ENCODE assay signal across 10 cellular contexts in the genomic region with DNA sequence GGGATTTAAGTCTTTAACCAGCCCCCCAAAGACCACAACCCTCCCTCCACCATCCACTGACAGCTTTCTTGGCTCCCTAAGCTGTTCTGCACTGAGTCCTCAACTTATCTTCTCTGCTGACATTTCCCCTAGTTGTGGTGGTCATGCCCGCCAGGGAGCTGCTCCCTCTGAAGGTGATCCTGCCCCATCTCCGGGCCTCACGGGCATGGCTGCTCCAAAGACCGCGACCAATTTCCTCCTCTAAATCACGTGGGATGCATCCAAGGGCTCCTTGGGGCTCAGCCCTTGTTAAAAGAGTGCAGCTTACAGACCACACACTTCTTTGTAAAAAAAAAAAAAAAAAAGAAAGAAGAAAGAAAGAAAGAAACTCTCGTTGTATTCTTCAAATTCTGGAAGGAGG. TPM values are rescaled to one million over a fixed set of nuclear protein-coding genes. Genes with fewer than 3 reads are reported as not detected.
DNase-seq lines count a peak whose midpoint lies in the region; ATAC-seq and TF ChIP-seq lines count a peak whose summit lies in the region.
"Had no signal": no experiment of that assay in that cellular context is flagged by ENCODE, and none has a peak within 500 bp of the region (broad histone marks: within the 10 kb centered on the region; RNA-seq: fewer than 3 reads in every experiment).

No MANE protein-coding gene starts in this region.

- POLR2A ChIA-PET in Caco-2 (lab: Charles Lee) = interaction anchor here (0.7 to 0.8 kb wide), 2 partner anchors 27 to 76 kb away, joined by 3 read pairs; a partner anchor contains a TSS

- H3K4me1 Mint-ChIP-seq in Caco-2 (ENCODE audit: low read depth, unreplicated experiment) (peaks cover 65% of the 10 kb centered on the region), T-helper 17 cell (peaks cover 48% of the 10 kb centered on the region), chondrocyte (ENCODE audit: low read depth) (peaks cover 19% of the 10 kb centered on the region)

- H3K9ac ChIP-seq in skeletal muscle satellite cell (ENCODE audit: low read depth, low read length) = peak overlapping the region; percentile 85

- H3K36me3 Mint-ChIP-seq in Caco-2 (ENCODE audit: insufficient read depth, unreplicated experiment) (peaks cover 10% of the 10 kb centered on the region), T-helper 17 cell (ENCODE audit: low read depth) (no peaks in the 10 kb centered on the region), chondrocyte (ENCODE audit: low read depth) (no peaks in the 10 kb centered on the region)

- H3K36me3 ChIP-seq in Caco-2 (ENCODE audit: control insufficient read depth, insufficient read depth, low read length) = no peaks in the 10 kb centered on the region
- H3K36me3 ChIP-seq in left ventricle myocardium inferior = no peaks in the 10 kb centered on the region
- no peaks in the 10 kb centered on the region for H3K36me3 ChIP-seq in skeletal muscle satellite cell (ENCODE audit: insufficient read depth, low read length)

- DNase-seq in Caco-2 (no peak), T-helper 17 cell (no peak), left ventricle myocardium inferior (no peak), DMS53 (lab: John Stamatoyannopoulos, UW) (no peak), chondrocyte (ENCODE audit: low spot score) (no peak), hippocampal formation (lab: John Stamatoyannopoulos, UW) (no peak)
- DNase-seq: activated CD8-positive, alpha-beta memory T cell treated with anti-CD3 and anti-CD28 coated beads for 24 hours; NCI-H187 treated with DMSO at 0.1 percent for 48 hours had no signal

- no peak for TF ChIP-seq CTCF in Caco-2 (IDR thresholded peaks at IDR 0.05; ENCODE audit: insufficient read depth in 1 of 2, low read depth in 1 of 2, low read length in 1 of 2, severe bottlenecking in 1 of 2, unreplicated experiment in 1 of 2)
- no peak for TF ChIP-seq CTCF in left ventricle myocardium inferior (IDR thresholded peaks at IDR 0.05; ENCODE audit: borderline replicate concordance)
- no peak for TF ChIP-seq CTCF in chondrocyte (IDR thresholded peaks at IDR 0.05)

- H3K27ac Mint-ChIP-seq in Caco-2 (ENCODE audit: unreplicated experiment) = peak overlapping the region; percentile 84
- H3K27ac Mint-ChIP-seq in T-helper 17 cell = no peak overlapping the region
- no peak overlapping the region for H3K27ac Mint-ChIP-seq in chondrocyte (ENCODE audit: unreplicated experiment)

- BruUV-seq in Caco-2 (replicated peaks; lab: Mats Ljungman, UMichigan) = no TSS peak

- H3K27me3 Mint-ChIP-seq in Caco-2 (ENCODE audit: insufficient read depth, unreplicated experiment) = no peaks in the 10 kb centered on the region
- no peaks in the 10 kb centered on the region for H3K27me3 Mint-ChIP-seq in T-helper 17 cell
- no peaks in the 10 kb centered on the region for H3K27me3 Mint-ChIP-seq in chondrocyte (ENCODE audit: low read depth)

- H3K27me3 ChIP-seq in Caco-2 (replicated peaks; ENCODE audit: control insufficient read depth, insufficient read depth, low read length) (no peaks in the 10 kb centered on the region), left ventricle myocardium inferior (ENCODE audit: low read depth) (no peaks in the 10 kb centered on the region), skeletal muscle satellite cell (ENCODE audit: control insufficient read depth, insufficient read depth, low read length) (no peaks in the 10 kb centered on the region)

- intact Hi-C loops in Caco-2 (cut with micrococcal nuclease; ENCODE audit: unreplicated experiment) = no loop called here
- intact Hi-C loops in left ventricle myocardium inferior (cut with micrococcal nuclease) = no loop called here

- H3K9me3 Mint-ChIP-seq in Caco-2 (ENCODE audit: unreplicated experiment) (no peaks in the 10 kb centered on the region), chondrocyte (ENCODE audit: low read depth) (no peaks in the 10 kb centered on the region)

- H3K4me2 ChIP-seq in skeletal muscle satellite cell (ENCODE audit: low read length) = peak overlapping the region; percentile 60

- H3K27ac ChIP-seq in left ventricle myocardium inferior (replicated peaks) = peak overlapping the region; percentile 95

- H3K4me1 ChIP-seq in Caco-2 = peaks cover 71% of the 10 kb centered on the region
- peaks cover 55% of the 10 kb centered on the region for H3K4me1 ChIP-seq in left ventricle myocardium inferior
- H3K4me1 ChIP-seq in skeletal muscle satellite cell (ENCODE audit: control insufficient read depth, insufficient read depth, low read length) = peaks cover 66% of the 10 kb centered on the region

- CTCF ChIA-PET in Caco-2 (lab: Charles Lee) = interaction anchor here (0.7 to 3.1 kb wide), 2 partner anchors 10 to 40 kb away, joined by 3 to 18 read pairs; no protein-coding TSS in a partner anchor

- no peaks in the 10 kb centered on the region; the same call in 1 of the 2 replicates for H3K9me3 ChIP-seq in Caco-2
- H3K9me3 ChIP-seq in T-helper 17 cell (ENCODE audit: control insufficient read depth, low read length, poor library complexity, severe bottlenecking) = no peaks in the 10 kb centered on the region
- H3K9me3 ChIP-seq in left ventricle myocardium inferior (replicated peaks) = no peaks in the 10 kb centered on the region
- H3K9me3 ChIP-seq in skeletal muscle satellite cell (replicated peaks; ENCODE audit: low read length) = no peaks in the 10 kb centered on the region

- H3K4me3 Mint-ChIP-seq in Caco-2 (ENCODE audit: unreplicated experiment) (peak overlapping the region; percentile 20), T-helper 17 cell (peak overlapping the region; percentile 83), chondrocyte (ENCODE audit: unreplicated experiment) (no peak overlapping the region)

- ATAC-seq in T-helper 17 cell (no peak), GM21367 (IDR thresholded peaks at IDR 0.05; ENCODE audit: unreplicated experiment) (no peak)

- H3K4me3 ChIP-seq in Caco-2 (ENCODE audit: low read depth, low read length) (no peak overlapping the region), left ventricle myocardium inferior (no peak overlapping the region), skeletal muscle satellite cell (ENCODE audit: low read length) (no peak overlapping the region)

RNA-seq across cellular contexts. Expression of a gene that starts 27.1 kb away (rescaled TPM):
- total RNA-seq in Caco-2 (2022) (78.5 and 84.5 TPM in 2 replicates), T-helper 17 cell (1,000 to 10,000 TPM; 1,918 to 2,317 TPM), left ventricle myocardium inferior (43.8 TPM), chondrocyte (201 to 355 TPM (median 330 TPM) in 3 replicates)
- 40.1 and 64.7 TPM in 2 replicates for total RNA-seq in skeletal muscle satellite cell (2012; rRNA removed)
